ENCODE assay signal across 1 cellular context in genomic region chr6:157667211-157668033, GRCh38.
TF ChIP-seq lines count a peak whose summit lies in the region.

No MANE protein-coding gene starts in this region.

TF ChIP-seq in HepG2, 621 proteins besides CTCF, POLR2A, EP300 and RAD21 (continued from another document and continues in another):
- no peak for TF ChIP-seq FOXC1 (CRISPR knock-in tag; IDR thresholded peaks at IDR 0.05; ENCODE audit: borderline replicate concordance)
- TF ChIP-seq, protein P1, sequence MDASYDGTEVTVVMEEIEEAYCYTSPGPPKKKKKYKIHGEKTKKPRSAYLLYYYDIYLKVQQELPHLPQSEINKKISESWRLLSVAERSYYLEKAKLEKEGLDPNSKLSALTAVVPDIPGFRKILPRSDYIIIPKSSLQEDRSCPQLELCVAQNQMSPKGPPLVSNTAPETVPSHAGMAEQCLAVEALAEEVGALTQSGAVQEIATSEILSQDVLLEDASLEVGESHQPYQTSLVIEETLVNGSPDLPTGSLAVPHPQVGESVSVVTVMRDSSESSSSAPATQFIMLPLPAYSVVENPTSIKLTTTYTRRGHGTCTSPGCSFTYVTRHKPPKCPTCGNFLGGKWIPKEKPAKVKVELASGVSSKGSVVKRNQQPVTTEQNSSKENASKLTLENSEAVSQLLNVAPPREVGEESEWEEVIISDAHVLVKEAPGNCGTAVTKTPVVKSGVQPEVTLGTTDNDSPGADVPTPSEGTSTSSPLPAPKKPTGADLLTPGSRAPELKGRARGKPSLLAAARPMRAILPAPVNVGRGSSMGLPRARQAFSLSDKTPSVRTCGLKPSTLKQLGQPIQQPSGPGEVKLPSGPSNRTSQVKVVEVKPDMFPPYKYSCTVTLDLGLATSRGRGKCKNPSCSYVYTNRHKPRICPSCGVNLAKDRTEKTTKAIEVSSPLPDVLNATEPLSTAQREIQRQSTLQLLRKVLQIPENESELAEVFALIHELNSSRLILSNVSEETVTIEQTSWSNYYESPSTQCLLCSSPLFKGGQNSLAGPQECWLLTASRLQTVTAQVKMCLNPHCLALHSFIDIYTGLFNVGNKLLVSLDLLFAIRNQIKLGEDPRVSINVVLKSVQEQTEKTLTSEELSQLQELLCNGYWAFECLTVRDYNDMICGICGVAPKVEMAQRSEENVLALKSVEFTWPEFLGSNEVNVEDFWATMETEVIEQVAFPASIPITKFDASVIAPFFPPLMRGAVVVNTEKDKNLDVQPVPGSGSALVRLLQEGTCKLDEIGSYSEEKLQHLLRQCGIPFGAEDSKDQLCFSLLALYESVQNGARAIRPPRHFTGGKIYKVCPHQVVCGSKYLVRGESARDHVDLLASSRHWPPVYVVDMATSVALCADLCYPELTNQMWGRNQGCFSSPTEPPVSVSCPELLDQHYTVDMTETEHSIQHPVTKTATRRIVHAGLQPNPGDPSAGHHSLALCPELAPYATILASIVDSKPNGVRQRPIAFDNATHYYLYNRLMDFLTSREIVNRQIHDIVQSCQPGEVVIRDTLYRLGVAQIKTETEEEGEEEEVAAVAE (CRISPR knock-in tag; IDR thresholded peaks at IDR 0.05; ENCODE audit: borderline replicate concordance), result 0 out of 2 replicates have a peak, but pooled peaks have one; percentile 38
- TF ChIP-seq ZSCAN30 (CRISPR knock-in tag; IDR thresholded peaks at IDR 0.05), result peak; percentile 77; the same call in 1 of the 2 replicates
- TF ChIP-seq AHR (CRISPR knock-in tag; IDR thresholded peaks at IDR 0.05), result no peak
- TF ChIP-seq ZNF143 (CRISPR knock-in tag; IDR thresholded peaks at IDR 0.05), result no peak
- no peak for TF ChIP-seq ZBTB3 (CRISPR knock-in tag; IDR thresholded peaks at IDR 0.05; ENCODE audit: borderline replicate concordance, low read depth)
- TF ChIP-seq ZNF205 (CRISPR knock-in tag; IDR thresholded peaks at IDR 0.05), result 0 out of 2 replicates have a peak, but pooled peaks have one; percentile 31
- TF ChIP-seq HNF4A (CRISPR knock-in tag; IDR thresholded peaks at IDR 0.05), result peak; percentile 43; the same call in 1 of the 2 replicates
- peak; percentile 31; the same call in 1 of the 2 replicates for TF ChIP-seq ZBTB33 (CRISPR knock-in tag; IDR thresholded peaks at IDR 0.05)
- no peak for TF ChIP-seq ARID2 (CRISPR knock-in tag; IDR thresholded peaks at IDR 0.05; ENCODE audit: borderline replicate concordance)
- TF ChIP-seq ZBTB40 (IDR thresholded peaks at IDR 0.05), result peak; percentile 29; the same call in 1 of the 2 replicates
- no peak for TF ChIP-seq ZBTB40 (CRISPR knock-in tag; IDR thresholded peaks at IDR 0.05)
- TF ChIP-seq ZNF24 (IDR thresholded peaks at IDR 0.05), result 0 out of 2 replicates have a peak, but pooled peaks have one; percentile 16
- peak; percentile 81; the same call in 1 of the 2 replicates for TF ChIP-seq ZNF44 (CRISPR knock-in tag; IDR thresholded peaks at IDR 0.05)
- TF ChIP-seq, protein P2, sequence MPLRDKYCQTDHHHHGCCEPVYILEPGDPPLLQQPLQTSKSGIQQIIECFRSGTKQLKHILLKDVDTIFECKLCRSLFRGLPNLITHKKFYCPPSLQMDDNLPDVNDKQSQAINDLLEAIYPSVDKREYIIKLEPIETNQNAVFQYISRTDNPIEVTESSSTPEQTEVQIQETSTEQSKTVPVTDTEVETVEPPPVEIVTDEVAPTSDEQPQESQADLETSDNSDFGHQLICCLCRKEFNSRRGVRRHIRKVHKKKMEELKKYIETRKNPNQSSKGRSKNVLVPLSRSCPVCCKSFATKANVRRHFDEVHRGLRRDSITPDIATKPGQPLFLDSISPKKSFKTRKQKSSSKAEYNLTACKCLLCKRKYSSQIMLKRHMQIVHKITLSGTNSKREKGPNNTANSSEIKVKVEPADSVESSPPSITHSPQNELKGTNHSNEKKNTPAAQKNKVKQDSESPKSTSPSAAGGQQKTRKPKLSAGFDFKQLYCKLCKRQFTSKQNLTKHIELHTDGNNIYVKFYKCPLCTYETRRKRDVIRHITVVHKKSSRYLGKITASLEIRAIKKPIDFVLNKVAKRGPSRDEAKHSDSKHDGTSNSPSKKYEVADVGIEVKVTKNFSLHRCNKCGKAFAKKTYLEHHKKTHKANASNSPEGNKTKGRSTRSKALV (CRISPR knock-in tag; IDR thresholded peaks at IDR 0.05), result 0 out of 2 replicates have a peak, but pooled peaks have one; percentile 37
- peak; percentile 55 for TF ChIP-seq ASH2L (IDR thresholded peaks at IDR 0.05; ENCODE audit: insufficient read length, low read depth, low read length)
- TF ChIP-seq NR2F1 (CRISPR knock-in tag; IDR thresholded peaks at IDR 0.05), result no peak
- TF ChIP-seq IRF2 (CRISPR knock-in tag; IDR thresholded peaks at IDR 0.05), result 0 out of 2 replicates have a peak, but pooled peaks have one; percentile 31
- no peak for TF ChIP-seq MXD3 (CRISPR knock-in tag; IDR thresholded peaks at IDR 0.05)
- TF ChIP-seq ZGPAT (CRISPR knock-in tag; IDR thresholded peaks at IDR 0.05), result no peak
- peak; percentile 91 for TF ChIP-seq STAG1 (CRISPR knock-in tag; IDR thresholded peaks at IDR 0.05)
- no peak for TF ChIP-seq ARHGAP35 (CRISPR knock-in tag; IDR thresholded peaks at IDR 0.05; ENCODE audit: borderline replicate concordance)
- TF ChIP-seq SOX6 (IDR thresholded peaks at IDR 0.05), result no peak
- 0 out of 2 replicates have a peak, but pooled peaks have one; percentile 15 for TF ChIP-seq SOX6 (CRISPR knock-in tag; IDR thresholded peaks at IDR 0.05)
- TF ChIP-seq SALL1 (CRISPR knock-in tag; IDR thresholded peaks at IDR 0.05), result no peak
- 0 out of 2 replicates have a peak, but pooled peaks have one; percentile 21 for TF ChIP-seq BCL6 (CRISPR knock-in tag; IDR thresholded peaks at IDR 0.05)
- no peak for TF ChIP-seq ZFAT (CRISPR knock-in tag; conservative IDR thresholded peaks at IDR 0.05)
- no peak for TF ChIP-seq HNRNPUL1 (IDR thresholded peaks at IDR 0.05; ENCODE audit: low read depth, low read length)
- no peak for TF ChIP-seq ZSCAN31 (CRISPR knock-in tag; IDR thresholded peaks at IDR 0.05; ENCODE audit: low read depth)
- 0 out of 2 replicates have a peak, but pooled peaks have one; percentile 16 for TF ChIP-seq MED1 (CRISPR knock-in tag; IDR thresholded peaks at IDR 0.05)
- TF ChIP-seq PLRG1 (conservative IDR thresholded peaks at IDR 0.05), result 0 out of 2 replicates have a peak, but pooled peaks have one; percentile 48
- no peak for TF ChIP-seq NR2C2 (CRISPR knock-in tag; IDR thresholded peaks at IDR 0.05; ENCODE audit: borderline replicate concordance)
- TF ChIP-seq, protein P3, sequence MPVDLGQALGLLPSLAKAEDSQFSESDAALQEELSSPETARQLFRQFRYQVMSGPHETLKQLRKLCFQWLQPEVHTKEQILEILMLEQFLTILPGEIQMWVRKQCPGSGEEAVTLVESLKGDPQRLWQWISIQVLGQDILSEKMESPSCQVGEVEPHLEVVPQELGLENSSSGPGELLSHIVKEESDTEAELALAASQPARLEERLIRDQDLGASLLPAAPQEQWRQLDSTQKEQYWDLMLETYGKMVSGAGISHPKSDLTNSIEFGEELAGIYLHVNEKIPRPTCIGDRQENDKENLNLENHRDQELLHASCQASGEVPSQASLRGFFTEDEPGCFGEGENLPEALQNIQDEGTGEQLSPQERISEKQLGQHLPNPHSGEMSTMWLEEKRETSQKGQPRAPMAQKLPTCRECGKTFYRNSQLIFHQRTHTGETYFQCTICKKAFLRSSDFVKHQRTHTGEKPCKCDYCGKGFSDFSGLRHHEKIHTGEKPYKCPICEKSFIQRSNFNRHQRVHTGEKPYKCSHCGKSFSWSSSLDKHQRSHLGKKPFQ (CRISPR knock-in tag; IDR thresholded peaks at IDR 0.05; ENCODE audit: insufficient replicate concordance), result no peak
- TF ChIP-seq SMARCE1 (IDR thresholded peaks at IDR 0.05; ENCODE audit: borderline replicate concordance), result no peak
- TF ChIP-seq ZNF3 (CRISPR knock-in tag; IDR thresholded peaks at IDR 0.05), result no peak
